Comparison of ENCODE assay signal across 9 cellular contexts in genomic region chr14:65940056-65940735, GRCh38.
A peak's percentile ranks its signal among the peaks of the same experiment; 100 is the strongest.
DNase-seq lines count a peak whose midpoint lies in the region; ATAC-seq and TF ChIP-seq lines count a peak whose summit lies in the region.
"Had no signal": no experiment of that assay in that cellular context is flagged by ENCODE, and none has a peak within 500 bp of the region (broad histone marks: within the 10 kb centered on the region; RNA-seq: fewer than 3 reads in every experiment).

No MANE protein-coding gene starts in this region.

- TF ChIP-seq CTCF in left ventricle myocardium inferior (IDR thresholded peaks at IDR 0.05; ENCODE audit: borderline replicate concordance) (peak; percentile 35), right atrium auricular region (IDR thresholded peaks at IDR 0.05) (peak in 1 of 2 donors; percentile 38), MM.1S (IDR thresholded peaks at IDR 0.05; ENCODE audit: low read length) (peak; percentile 29)

- no peak overlapping the region for H3K4me2 ChIP-seq in MM.1S (ENCODE audit: low read depth, low read length)

- H3K36me3 ChIP-seq in left ventricle myocardium inferior (no peaks in the 10 kb centered on the region), right atrium auricular region (no peaks in the 10 kb centered on the region), MM.1S (replicated peaks; ENCODE audit: insufficient read depth, low read length) (no peaks in the 10 kb centered on the region)

- no peaks in the 10 kb centered on the region for H3K9me2 ChIP-seq in MM.1S (replicated peaks; ENCODE audit: insufficient read depth, low read length)

- no peaks in the 10 kb centered on the region for H3K4me1 ChIP-seq in left ventricle myocardium inferior
- no peaks in the 10 kb centered on the region for H3K4me1 ChIP-seq in right atrium auricular region
- H3K4me1 ChIP-seq in MM.1S (ENCODE audit: low read length), result no peaks in the 10 kb centered on the region

- peaks cover 55% of the 10 kb centered on the region for H3K4me1 Mint-ChIP-seq in activated naive CD8-positive, alpha-beta T cell treated with anti-CD3 and anti-CD28 coated beads for 36 hours
- H3K4me1 Mint-ChIP-seq in stimulated activated naive CD8-positive, alpha-beta T cell treated with anti-CD3 and anti-CD28 coated beads, Interleukin-15, amount 100 ng/mL, for 72 hours, result peaks cover 74% of the 10 kb centered on the region
- H3K4me1 Mint-ChIP-seq in activated T-helper 1 cell treated with anti-CD3 and anti-CD28 coated beads, Interleukin-12 subunit alpha, Interleukin-12 subunit beta, Interleukin-2, Interleukin-4 antibody, amounts not matched to agents 30 ng/mL and 10 ng/mL and 1 ng/mL, durations not matched to agents 14 hours and 24 hours and 36 hours (ENCODE audit: low read depth), result peaks cover 52% of the 10 kb centered on the region

- H3K36me3 Mint-ChIP-seq in activated naive CD8-positive, alpha-beta T cell treated with anti-CD3 and anti-CD28 coated beads for 36 hours, result peaks cover 20% of the 10 kb centered on the region
- H3K36me3 Mint-ChIP-seq in activated T-helper 1 cell treated with anti-CD3 and anti-CD28 coated beads, Interleukin-12 subunit alpha, Interleukin-12 subunit beta, Interleukin-2, Interleukin-4 antibody, amounts not matched to agents 30 ng/mL and 10 ng/mL and 1 ng/mL, durations not matched to agents 14 hours and 24 hours and 36 hours (ENCODE audit: low read depth), result peaks cover 6% of the 10 kb centered on the region

- no peak for DNase-seq in left ventricle myocardium inferior
- DNase-seq in right atrium auricular region (ENCODE audit: low spot score), result no peak
- no peak for DNase-seq in MM.1S
- DNase-seq in activated naive CD8-positive, alpha-beta T cell treated with anti-CD3 and anti-CD28 coated beads for 36 hours, result no peak
- DNase-seq in stimulated activated naive CD8-positive, alpha-beta T cell treated with anti-CD3 and anti-CD28 coated beads, Interleukin-15, amount 100 ng/mL, for 72 hours, result peak; percentile 33 to 45
- DNase-seq in GM03348 (ENCODE audit: low spot score), result no peak
- DNase-seq in activated T-helper 1 cell treated with anti-CD3 and anti-CD28 coated beads, Interleukin-12 subunit alpha, Interleukin-12 subunit beta, Interleukin-2, Interleukin-4 antibody, amounts not matched to agents 30 ng/mL and 10 ng/mL and 1 ng/mL, durations not matched to agents 14 hours and 24 hours and 36 hours (ENCODE audit: low spot score), result no peak
- DNase-seq: NCI-H187 treated with DMSO at 0.1 percent for 48 hours had no signal

- H3K27me3 ChIP-seq in left ventricle myocardium inferior (ENCODE audit: low read depth) (peaks cover 28% of the 10 kb centered on the region), right atrium auricular region (no peaks in the 10 kb centered on the region), MM.1S (replicated peaks; ENCODE audit: insufficient read depth, low read length) (no peaks in the 10 kb centered on the region)

- no peak overlapping the region for H3K4me3 ChIP-seq in left ventricle myocardium inferior
- H3K4me3 ChIP-seq in right atrium auricular region, result no peak overlapping the region
- H3K4me3 ChIP-seq in MM.1S (ENCODE audit: low read length), result no peak overlapping the region

- peaks cover 16% of the 10 kb centered on the region for H3K9me3 Mint-ChIP-seq in activated naive CD8-positive, alpha-beta T cell treated with anti-CD3 and anti-CD28 coated beads for 36 hours
- peaks cover 11 to 14% of the 10 kb centered on the region in 2 donors for H3K9me3 Mint-ChIP-seq in stimulated activated naive CD8-positive, alpha-beta T cell treated with anti-CD3 and anti-CD28 coated beads, Interleukin-15, amount 100 ng/mL, for 72 hours
- H3K9me3 Mint-ChIP-seq in activated T-helper 1 cell treated with anti-CD3 and anti-CD28 coated beads, Interleukin-12 subunit alpha, Interleukin-12 subunit beta, Interleukin-2, Interleukin-4 antibody, amounts not matched to agents 30 ng/mL and 10 ng/mL and 1 ng/mL, durations not matched to agents 14 hours and 24 hours and 36 hours, result peaks cover 12% of the 10 kb centered on the region

- H3K27ac ChIP-seq in left ventricle myocardium inferior (replicated peaks) (no peak overlapping the region), right atrium auricular region (no peak overlapping the region), MM.1S (ENCODE audit: low read length) (no peak overlapping the region)

- peak overlapping the region; percentile 85 for H3K27ac Mint-ChIP-seq in activated naive CD8-positive, alpha-beta T cell treated with anti-CD3 and anti-CD28 coated beads for 36 hours
- H3K27ac Mint-ChIP-seq in stimulated activated naive CD8-positive, alpha-beta T cell treated with anti-CD3 and anti-CD28 coated beads, Interleukin-15, amount 100 ng/mL, for 72 hours, result peak overlapping the region in 1 of 2 donors; percentile 96
- no peak overlapping the region for H3K27ac Mint-ChIP-seq in activated T-helper 1 cell treated with anti-CD3 and anti-CD28 coated beads, Interleukin-12 subunit alpha, Interleukin-12 subunit beta, Interleukin-2, Interleukin-4 antibody, amounts not matched to agents 30 ng/mL and 10 ng/mL and 1 ng/mL, durations not matched to agents 14 hours and 24 hours and 36 hours

- H2AFZ ChIP-seq in MM.1S (ENCODE audit: low read length), result no peak overlapping the region

- intact Hi-C loops in left ventricle myocardium inferior (cut with micrococcal nuclease), result no loop called here
- intact Hi-C loops in activated T-helper 1 cell treated with anti-CD3 and anti-CD28 coated beads, Interleukin-12 subunit alpha, Interleukin-12 subunit beta, Interleukin-2, Interleukin-4 antibody, amounts not matched to agents 30 ng/mL and 10 ng/mL and 1 ng/mL, durations not matched to agents 14 hours and 24 hours and 36 hours (cut with micrococcal nuclease), result no loop called here

- H3F3A ChIP-seq in MM.1S (ENCODE audit: insufficient read depth, low read length), result no peaks in the 10 kb centered on the region

- H3K79me2 ChIP-seq in MM.1S (ENCODE audit: low read length), result no peaks in the 10 kb centered on the region

- ATAC-seq in stimulated activated naive CD8-positive, alpha-beta T cell treated with anti-CD3 and anti-CD28 coated beads, Interleukin-15, amount 100 ng/mL, for 72 hours, result peak; percentile 64
- ATAC-seq in HG03469 (IDR thresholded peaks at IDR 0.05; ENCODE audit: unreplicated experiment), result no peak

- no peak overlapping the region for H3K4me3 Mint-ChIP-seq in activated naive CD8-positive, alpha-beta T cell treated with anti-CD3 and anti-CD28 coated beads for 36 hours
- H3K4me3 Mint-ChIP-seq in stimulated activated naive CD8-positive, alpha-beta T cell treated with anti-CD3 and anti-CD28 coated beads, Interleukin-15, amount 100 ng/mL, for 72 hours, result no peak overlapping the region
- no peak overlapping the region for H3K4me3 Mint-ChIP-seq in activated T-helper 1 cell treated with anti-CD3 and anti-CD28 coated beads, Interleukin-12 subunit alpha, Interleukin-12 subunit beta, Interleukin-2, Interleukin-4 antibody, amounts not matched to agents 30 ng/mL and 10 ng/mL and 1 ng/mL, durations not matched to agents 14 hours and 24 hours and 36 hours

- H3K9ac ChIP-seq in MM.1S (ENCODE audit: low read length), result no peak overlapping the region

- no peaks in the 10 kb centered on the region for H3K27me3 Mint-ChIP-seq in activated naive CD8-positive, alpha-beta T cell treated with anti-CD3 and anti-CD28 coated beads for 36 hours
- H3K27me3 Mint-ChIP-seq in stimulated activated naive CD8-positive, alpha-beta T cell treated with anti-CD3 and anti-CD28 coated beads, Interleukin-15, amount 100 ng/mL, for 72 hours, result no peaks in the 10 kb centered on the region
- peaks cover 3% of the 10 kb centered on the region for H3K27me3 Mint-ChIP-seq in activated T-helper 1 cell treated with anti-CD3 and anti-CD28 coated beads, Interleukin-12 subunit alpha, Interleukin-12 subunit beta, Interleukin-2, Interleukin-4 antibody, amounts not matched to agents 30 ng/mL and 10 ng/mL and 1 ng/mL, durations not matched to agents 14 hours and 24 hours and 36 hours (ENCODE audit: insufficient read depth)

- H4K20me1 ChIP-seq in MM.1S (ENCODE audit: insufficient read depth, low read length), result no peaks in the 10 kb centered on the region

- H3K9me3 ChIP-seq in left ventricle myocardium inferior (replicated peaks), result no peaks in the 10 kb centered on the region
- no peaks in the 10 kb centered on the region for H3K9me3 ChIP-seq in right atrium auricular region
- H3K9me3 ChIP-seq in MM.1S (replicated peaks; ENCODE audit: insufficient read depth, low read length), result no peaks in the 10 kb centered on the region

Comparison
In these comparisons a context has a peak if more than half of its experiments do, and no peak if none do; other contexts are left out.
1. DNase-seq: peak in stimulated activated naive CD8-positive, alpha-beta T cell treated with anti-CD3 and anti-CD28 coated beads, Interleukin-15, amount 100 ng/mL, for 72 hours (2 of 2); none in left ventricle myocardium inferior (single experiment), right atrium auricular region (single experiment), MM.1S (single experiment), activated naive CD8-positive, alpha-beta T cell treated with anti-CD3 and anti-CD28 coated beads for 36 hours (single experiment), GM03348 (single experiment) and activated T-helper 1 cell treated with anti-CD3 and anti-CD28 coated beads, Interleukin-12 subunit alpha, Interleukin-12 subunit beta, Interleukin-2, Interleukin-4 antibody, amounts not matched to agents 30 ng/mL and 10 ng/mL and 1 ng/mL, durations not matched to agents 14 hours and 24 hours and 36 hours (single experiment).